In genomic region chr19:15305582-15306334, GRCh38 we compare ENCODE assay signal across 23 cellular contexts. TPM values are rescaled to one million over a fixed set of nuclear protein-coding genes. Genes with fewer than 3 reads are reported as not detected.
DNase-seq lines count a peak whose midpoint lies in the region; ATAC-seq and TF ChIP-seq lines count a peak whose summit lies in the region.
"Had no signal": no experiment of that assay in that cellular context is flagged by ENCODE, and none has a peak within 500 bp of the region (broad histone marks: within the 10 kb centered on the region; RNA-seq: fewer than 3 reads in every experiment).

No MANE protein-coding gene starts in this region.

- no peaks in the 10 kb centered on the region for H3K9me3 Mint-ChIP-seq in CD4-positive, CD25-positive, alpha-beta regulatory T cell
- H3K9me3 Mint-ChIP-seq in T-cell (no peaks in the 10 kb centered on the region), chondrocyte (ENCODE audit: low read depth) (peaks cover 2% of the 10 kb centered on the region)
- H3K9me3 Mint-ChIP-seq: activated T-helper 2 cell treated with anti-CD3 and anti-CD28 coated beads, Interferon-gamma antibody, Interleukin-2, Interleukin-4, amounts not matched to agents 10 μg/mL and 5 μg/mL and 100 μg/mL, durations not matched to agents 14 hours and 24 hours and 36 hours; type B pancreatic cell had no signal

- peaks cover 5% of the 10 kb centered on the region for H3K9me3 ChIP-seq in A673 (ENCODE audit: low read depth, low read length, poor library complexity, severe bottlenecking)
- H3K9me3 ChIP-seq in CD4-positive, CD25-positive, alpha-beta regulatory T cell (ENCODE audit: control insufficient read depth in 2 of 2, low read length in 2 of 2): no peaks in the 10 kb centered on the region
- H3K9me3 ChIP-seq: colonic mucosa, Peyer's patch had no signal

- H3K27me3 Mint-ChIP-seq in CD4-positive, CD25-positive, alpha-beta regulatory T cell: no peaks in the 10 kb centered on the region
- H3K27me3 Mint-ChIP-seq in T-cell (no peaks in the 10 kb centered on the region), chondrocyte (ENCODE audit: low read depth) (no peaks in the 10 kb centered on the region)
- H3K27me3 Mint-ChIP-seq: brain, type B pancreatic cell had no signal

- DNase-seq in A673 (ENCODE audit: low spot score): no peak
- no peak for DNase-seq in CD4-positive, CD25-positive, alpha-beta regulatory T cell
- DNase-seq in T-cell: no peak
- DNase-seq in chondrocyte (ENCODE audit: low spot score): no peak
- no peak for DNase-seq in brain microvascular endothelial cell
- DNase-seq in DMS153 treated with DMSO at 0.1 percent for 48 hours (lab: John Stamatoyannopoulos, UW; ENCODE audit: unreplicated experiment): no peak
- no peak for DNase-seq in D341Med (ENCODE audit: low spot score)
- DNase-seq: colonic mucosa; effector memory CD4-positive, alpha-beta T cell; foreskin fibroblast; heart right ventricle; Karpas-422; left cardiac atrium; MV-4-11; NCI-H1694 treated with DMSO at 0.1 percent for 48 hours; NCI-H524 treated with DMSO at 0.1 percent for 48 hours; nucleus accumbens; Peyer's patch had no signal

- peaks cover 29% of the 10 kb centered on the region for H3K4me1 ChIP-seq in A673 (ENCODE audit: insufficient read depth, low read length, poor library complexity, severe bottlenecking)
- peaks cover 65% of the 10 kb centered on the region for H3K4me1 ChIP-seq in CD4-positive, CD25-positive, alpha-beta regulatory T cell (ENCODE audit: control insufficient read depth, insufficient read depth, low read length, poor library complexity, severe bottlenecking)

- peak overlapping the region in 3 of 4 donors; percentile 29 to 56 (median 43) for H3K4me3 Mint-ChIP-seq in CD4-positive, CD25-positive, alpha-beta regulatory T cell
- H3K4me3 Mint-ChIP-seq in T-cell (peak overlapping the region; percentile 9 to 56 (median 15)), chondrocyte (ENCODE audit: unreplicated experiment) (no peak overlapping the region)
- H3K4me3 Mint-ChIP-seq: brain, type B pancreatic cell had no signal

- H3K27ac ChIP-seq in A673 (ENCODE audit: low read depth, low read length, poor library complexity, severe bottlenecking): no peak overlapping the region
- H3K27ac ChIP-seq in CD4-positive, CD25-positive, alpha-beta regulatory T cell (ENCODE audit: insufficient read depth, low read length, poor library complexity, severe bottlenecking): no peak overlapping the region
- H3K27ac ChIP-seq in brain microvascular endothelial cell: no peak overlapping the region
- H3K27ac ChIP-seq: colonic mucosa, heart right ventricle, Peyer's patch had no signal

- peaks cover 3% of the 10 kb centered on the region for H3K36me3 Mint-ChIP-seq in CD4-positive, CD25-positive, alpha-beta regulatory T cell
- H3K36me3 Mint-ChIP-seq in T-cell (peaks cover 4% of the 10 kb centered on the region), chondrocyte (ENCODE audit: low read depth) (peaks cover 2% of the 10 kb centered on the region)

- H3K4me3 ChIP-seq in A673 (ENCODE audit: low read depth, low read length, poor library complexity, severe bottlenecking) (no peak overlapping the region), brain microvascular endothelial cell (ENCODE audit: low read depth, low read length) (no peak overlapping the region)
- peak overlapping the region; percentile 34 for H3K4me3 ChIP-seq in CD4-positive, CD25-positive, alpha-beta regulatory T cell (ENCODE audit: low read depth, low read length)
- H3K4me3 ChIP-seq: colonic mucosa, heart right ventricle, Peyer's patch had no signal

- peak overlapping the region in 2 of 3 donors; percentile 25 to 65 for H3K27ac Mint-ChIP-seq in CD4-positive, CD25-positive, alpha-beta regulatory T cell
- H3K27ac Mint-ChIP-seq in T-cell: no peak overlapping the region
- H3K27ac Mint-ChIP-seq in chondrocyte (ENCODE audit: unreplicated experiment): peak overlapping the region; percentile 24
- H3K27ac Mint-ChIP-seq: brain, type B pancreatic cell had no signal

- H3K27me3 ChIP-seq in A673 (replicated peaks; ENCODE audit: insufficient read depth, low read depth, low read length, poor library complexity) (no peaks in the 10 kb centered on the region), brain microvascular endothelial cell (replicated peaks) (no peaks in the 10 kb centered on the region)
- H3K27me3 ChIP-seq in CD4-positive, CD25-positive, alpha-beta regulatory T cell (ENCODE audit: control insufficient read depth, insufficient read depth, low read length): no peaks in the 10 kb centered on the region
- H3K27me3 ChIP-seq: colonic mucosa, heart right ventricle, Peyer's patch had no signal

- H3K36me3 ChIP-seq in A673 (ENCODE audit: insufficient read depth, low read length, poor library complexity, severe bottlenecking): no peaks in the 10 kb centered on the region
- no peaks in the 10 kb centered on the region for H3K36me3 ChIP-seq in CD4-positive, CD25-positive, alpha-beta regulatory T cell (ENCODE audit: control insufficient read depth, insufficient read depth, low read length)
- H3K36me3 ChIP-seq in brain microvascular endothelial cell (replicated peaks): no peaks in the 10 kb centered on the region
- H3K36me3 ChIP-seq: colonic mucosa, heart right ventricle, Peyer's patch had no signal

- intact Hi-C loops in A673 (cut with micrococcal nuclease; ENCODE audit: unreplicated experiment): no loop called here

- POLR2A ChIA-PET in A673 (lab: Charles Lee; ENCODE audit: low non-redundant PET) (no interaction called here), T-cell (lab: Charles Lee) (interaction anchor here in 1 of 2 donors (1.3 kb wide), 1 partner anchor 11 kb away, joined by 3 read pairs; no protein-coding TSS in a partner anchor)

- TSS peak; percentile 7 for BruUV-seq in A673 (replicated peaks; lab: Mats Ljungman, UMichigan)

- no peak for TF ChIP-seq CTCF in A673 (conservative IDR thresholded peaks at IDR 0.05; ENCODE audit: low read depth, low read length)
- no peak for TF ChIP-seq CTCF in chondrocyte (IDR thresholded peaks at IDR 0.05)
- TF ChIP-seq CTCF in brain microvascular endothelial cell (IDR thresholded peaks at IDR 0.05; ENCODE audit: low read depth, low read length, missing control alignments): no peak

- CTCF ChIA-PET in A673 (lab: Charles Lee) (no interaction called here), T-cell (lab: Charles Lee) (no interaction called here)

- ATAC-seq in CD4-positive, CD25-positive, alpha-beta regulatory T cell (ENCODE audit: low read depth in 2 of 2): no peak
- ATAC-seq in T-cell (replicated peaks in 1 of 4) (no peak), HG03175 (IDR thresholded peaks at IDR 0.05; ENCODE audit: unreplicated experiment) (no peak)
- ATAC-seq: activated CD4-positive, CD25-positive, alpha-beta regulatory T cell treated with anti-CD3 and anti-CD28 coated beads, Interleukin-2, amount 50 U/mL, for 24 hours; heart right ventricle; left cardiac atrium had no signal

- peaks cover 25 to 90% (median 60%) of the 10 kb centered on the region in 4 donors for H3K4me1 Mint-ChIP-seq in CD4-positive, CD25-positive, alpha-beta regulatory T cell
- H3K4me1 Mint-ChIP-seq in T-cell (peaks cover 80 to 89% (median 85%) of the 10 kb centered on the region in 3 donors), chondrocyte (ENCODE audit: low read depth) (peaks cover 48% of the 10 kb centered on the region)

- in situ Hi-C loops in brain microvascular endothelial cell (cut with HindIII; ENCODE audit: low pct_ligation_motif_present, low sequenced_read_pairs): no loop called here

RNA-seq across cellular contexts. Expression of gene BRD4, which starts 26.6 kb away (rescaled TPM):
- total RNA-seq in A673 (2021) (174 and 178 TPM in 2 replicates), T-cell (100 to 1,000 TPM; 115 to 154 (median 139) TPM), chondrocyte (83.8 to 108 TPM (median 104 TPM) in 3 replicates)
- 168 TPM for total RNA-seq in CD4-positive, CD25-positive, alpha-beta regulatory T cell
- 10 to 100 TPM in 1 of 4 donors, 1 to 10 TPM in 3; 6.6 to 12.4 (median 9.3) TPM for polyA plus RNA-seq in CD4-positive, CD25-positive, alpha-beta regulatory T cell

Comparison
In these comparisons a context has a peak if more than half of its experiments do, and no peak if none do; other contexts are left out.
1. H3K27ac Mint-ChIP-seq: peak in CD4-positive, CD25-positive, alpha-beta regulatory T cell (2 of 3) and chondrocyte (single experiment); none in T-cell (0 of 2).